Comparison of ENCODE assay signal across 8 cellular contexts in genomic region chr7:124208173-124208572, GRCh38.
"Had no signal": no experiment of that assay in that cellular context is flagged by ENCODE, and none has a peak within 500 bp of the region (broad histone marks: within the 10 kb centered on the region; RNA-seq: fewer than 3 reads in every experiment).

No MANE protein-coding gene starts in this region.

- ATAC-seq: left ventricle myocardium superior had no signal

- DNase-seq: activated CD4-positive, CD25-positive, alpha-beta regulatory T cell treated with anti-CD3 and anti-CD28 coated beads, Interleukin-2, amount 50 U/mL, for 72 hours; effector CD8-positive, alpha-beta T cell; left ventricle myocardium superior; nephron progenitor cell; nucleus accumbens; posterior cingulate gyrus; stimulated activated naive CD4-positive, alpha-beta T cell; thyroid gland had no signal
